ENCODE assay signal across 24 cellular contexts in genomic region chr10:1293147-1293546, GRCh38.
A peak's percentile ranks its signal among the peaks of the same experiment; 100 is the strongest.
DNase-seq lines count a peak whose midpoint lies in the region; TF ChIP-seq lines count a peak whose summit lies in the region.
"Had no signal": no experiment of that assay in that cellular context is flagged by ENCODE, and none has a peak within 500 bp of the region (broad histone marks: within the 10 kb centered on the region; RNA-seq: fewer than 3 reads in every experiment).

No MANE protein-coding gene starts in this region.

- H3K36me3 Mint-ChIP-seq in brain = no peaks in the 10 kb centered on the region
- H3K36me3 Mint-ChIP-seq: natural killer cell treated with Interleukin-12 subunit alpha and Interleukin-12 subunit beta and Interleukin-15 and Interleukin-18, amount 100 ng/mL, for 72 hours had no signal

- peaks cover 4% of the 10 kb centered on the region for H3K27me3 Mint-ChIP-seq in brain

- H3K4me3 Mint-ChIP-seq in brain = peak overlapping the region in 4 of 5 experiments; percentile 44 to 71 (median 58)
- H3K4me3 Mint-ChIP-seq: activated CD4-positive, alpha-beta T cell treated with anti-CD3 and anti-CD28 coated beads, Interleukin-2, amount 10 ng/mL, durations not matched to agents 24 days and 14 days; natural killer cell treated with Interleukin-12 subunit alpha and Interleukin-12 subunit beta and Interleukin-15 and Interleukin-18, amount 100 ng/mL, for 72 hours; T-helper 1 cell treated with Interleukin-12 subunit alpha and Interleukin-12 subunit beta and Interleukin-4 antibody, amounts not matched to agents 30 μg/mL and 1 μg/mL, for 36 hours had no signal

- H3K9me3 Mint-ChIP-seq in brain = peaks cover 0 to 3% (median 0%) of the 10 kb centered on the region in 5 experiments
- H3K9me3 Mint-ChIP-seq: activated CD4-positive, alpha-beta T cell treated with anti-CD3 and anti-CD28 coated beads, Interleukin-2, amount 10 ng/mL, durations not matched to agents 24 days and 14 days; natural killer cell treated with Interleukin-12 subunit alpha and Interleukin-12 subunit beta and Interleukin-15 and Interleukin-18, amount 100 ng/mL, for 72 hours; T-helper 1 cell treated with Interleukin-12 subunit alpha and Interleukin-12 subunit beta and Interleukin-4 antibody, amounts not matched to agents 30 μg/mL and 1 μg/mL, for 36 hours had no signal

- no peak overlapping the region for H3K4me3 ChIP-seq in BLaER1
- H3K4me3 ChIP-seq: body of pancreas, Peyer's patch, psoas muscle, skin epidermis, tibial artery had no signal

- H3K9ac ChIP-seq in BLaER1 = no peak overlapping the region

- H3K27ac ChIP-seq in BLaER1 = no peak overlapping the region
- H3K27ac ChIP-seq: body of pancreas, C4-2B, Peyer's patch, psoas muscle, skin epidermis had no signal

- no peaks in the 10 kb centered on the region for H3K36me3 ChIP-seq in BLaER1
- H3K36me3 ChIP-seq: Peyer's patch, tibial artery had no signal

- H3K9me3 ChIP-seq in BLaER1 = no peaks in the 10 kb centered on the region
- H3K9me3 ChIP-seq: body of pancreas, Peyer's patch, psoas muscle, tibial artery had no signal

- peaks cover 19% of the 10 kb centered on the region for H3K4me1 ChIP-seq in BLaER1
- H3K4me1 ChIP-seq: body of pancreas, Peyer's patch, psoas muscle had no signal

- H3K27ac Mint-ChIP-seq in brain = peak overlapping the region; percentile 19 to 100 (median 91)
- H3K27ac Mint-ChIP-seq: activated CD4-positive, alpha-beta T cell treated with anti-CD3 and anti-CD28 coated beads, Interleukin-2, amount 10 ng/mL, durations not matched to agents 24 days and 14 days; natural killer cell treated with Interleukin-12 subunit alpha and Interleukin-12 subunit beta and Interleukin-15 and Interleukin-18, amount 100 ng/mL, for 72 hours; T-helper 1 cell treated with Interleukin-12 subunit alpha and Interleukin-12 subunit beta and Interleukin-4 antibody, amounts not matched to agents 30 μg/mL and 1 μg/mL, for 36 hours had no signal

- DNase-seq in left kidney (ENCODE audit: low read depth, low spot score) = peak; percentile 52
- peak; percentile 10 for DNase-seq in pons (ENCODE audit: low spot score)
- no peak for DNase-seq in NCI-H2081 (lab: John Stamatoyannopoulos, UW)
- no peak for DNase-seq in cardiac septum (ENCODE audit: low spot score)
- no peak for DNase-seq in stimulated activated CD4-positive, alpha-beta T cell treated with anti-CD3 and anti-CD28 coated beads, Interleukin-4, amount 100 ng/mL, for 1 hour
- no peak for DNase-seq in UCSD-AML1 (lab: John Stamatoyannopoulos, UW; ENCODE audit: unreplicated experiment)
- DNase-seq: activated CD4-positive, alpha-beta T cell treated with anti-CD3 and anti-CD28 coated beads, Interleukin-2, amount 10 ng/mL, durations not matched to agents 24 days and 14 days; body of pancreas; cortex of kidney; HCEC 1CT; left colon; NCI-H1417 treated with DMSO at 0.1 percent for 48 hours; NCI-H510A; Peyer's patch; psoas muscle; stimulated activated CD4-positive, alpha-beta T cell treated with anti-CD3 and anti-CD28 coated beads, Interleukin-2, amount 100 ng/mL, for 48 hours; stimulated activated naive CD4-positive, alpha-beta T cell treated with Interleukin-2 at 50 U/mL for 16 hours; tibial artery had no signal

- no peak for TF ChIP-seq CTCF in brain (conservative IDR thresholded peaks at IDR 0.05)

- no peaks in the 10 kb centered on the region for H3K27me3 ChIP-seq in BLaER1
- H3K27me3 ChIP-seq: Peyer's patch, tibial artery had no signal

- peaks cover 94% of the 10 kb centered on the region for H3K4me1 Mint-ChIP-seq in brain
- H3K4me1 Mint-ChIP-seq: activated CD4-positive, alpha-beta T cell treated with anti-CD3 and anti-CD28 coated beads, Interleukin-2, amount 10 ng/mL, durations not matched to agents 24 days and 14 days had no signal

- peak overlapping the region; percentile 60 for H3K4me2 ChIP-seq in BLaER1

- intact Hi-C loops in cardiac septum (cut with DNase I) = no loop called here

- no peaks in the 10 kb centered on the region for H4K20me1 ChIP-seq in BLaER1

Comparison
In these comparisons a context has a peak if more than half of its experiments do, and no peak if none do; other contexts are left out.
1. DNase-seq: peak in left kidney (single experiment) and pons (single experiment); none in NCI-H2081 (0 of 2), cardiac septum (single experiment), stimulated activated CD4-positive, alpha-beta T cell treated with anti-CD3 and anti-CD28 coated beads, Interleukin-4, amount 100 ng/mL, for 1 hour (single experiment) and UCSD-AML1 (single experiment).